Comparison of ENCODE assay signal across 7 cellular contexts in genomic region chr18:80034852-80035406, GRCh38. TPM values are rescaled to one million over a fixed set of nuclear protein-coding genes. Genes with fewer than 3 reads are reported as not detected.
DNase-seq lines count a peak whose midpoint lies in the region; TF ChIP-seq lines count a peak whose summit lies in the region.

No MANE protein-coding gene starts in this region.

- peaks cover 5% of the 10 kb centered on the region; the same call in 1 of the 2 replicates for H3F3A ChIP-seq in SU-DHL-6 (ENCODE audit: insufficient read depth)

- H3K9me3 ChIP-seq in HAP-1 (no peaks in the 10 kb centered on the region), SU-DHL-6 (ENCODE audit: insufficient read depth, low read length) (no peaks in the 10 kb centered on the region)

- no peaks in the 10 kb centered on the region for H3K27me3 ChIP-seq in HAP-1 (ENCODE audit: low read depth)
- H3K27me3 ChIP-seq in SU-DHL-6 (ENCODE audit: low read length), result no peaks in the 10 kb centered on the region

- peak overlapping the region; percentile 85 for H2AFZ ChIP-seq in SU-DHL-6 (ENCODE audit: low read depth, low read length, severe bottlenecking)

- peaks cover 6% of the 10 kb centered on the region for H3K4me1 ChIP-seq in HAP-1

- no peak for TF ChIP-seq CTCF in SU-DHL-6 (IDR thresholded peaks at IDR 0.05; ENCODE audit: insufficient read depth, low read length, poor library complexity, severe bottlenecking)
- no peak for TF ChIP-seq CTCF in fibroblast of villous mesenchyme (IDR thresholded peaks at IDR 0.05; ENCODE audit: insufficient read depth, low read depth, low read length)

- H3K9ac ChIP-seq in SU-DHL-6 (ENCODE audit: low read length), result peak overlapping the region; percentile 84

- H3K79me2 ChIP-seq in SU-DHL-6 (ENCODE audit: insufficient read depth, low read length), result peaks cover 30% of the 10 kb centered on the region

- H3K4me3 ChIP-seq in HAP-1, result peak overlapping the region; percentile 88
- H3K4me3 ChIP-seq in SU-DHL-6 (ENCODE audit: insufficient read depth, low read length, poor library complexity, severe bottlenecking), result peak overlapping the region; percentile 98
- H3K4me3 ChIP-seq in fibroblast of villous mesenchyme (ENCODE audit: low read depth, low read length), result peak overlapping the region; percentile 82
- peak overlapping the region; percentile 93 for H3K4me3 ChIP-seq in skeletal muscle cell (ENCODE audit: low read depth, low read length)

- H3K27ac ChIP-seq in SU-DHL-6 (ENCODE audit: low read depth, low read length), result peak overlapping the region; percentile 66

- no peaks in the 10 kb centered on the region for H4K20me1 ChIP-seq in SU-DHL-6 (ENCODE audit: low read depth, low read length)

- peaks cover 11% of the 10 kb centered on the region for H3K36me3 ChIP-seq in HAP-1 (replicated peaks)
- no peaks in the 10 kb centered on the region for H3K36me3 ChIP-seq in SU-DHL-6 (ENCODE audit: low read length)

- H3K9me2 ChIP-seq in SU-DHL-6 (replicated peaks; ENCODE audit: insufficient read depth, low read length), result no peaks in the 10 kb centered on the region

- peak overlapping the region; percentile 75 for H3K4me2 ChIP-seq in SU-DHL-6 (ENCODE audit: low read depth, low read length, poor library complexity, severe bottlenecking)

- peak in 1 of 2 experiments; percentile 6 for DNase-seq in HAP-1 (ENCODE audit: low spot score in 2 of 2)
- DNase-seq in fibroblast of villous mesenchyme (ENCODE audit: low read depth), result no peak
- DNase-seq in skeletal muscle cell (ENCODE audit: low read depth), result no peak
- no peak for DNase-seq in stimulated activated CD4-positive, alpha-beta T cell treated with anti-CD3 and anti-CD28 coated beads, Interleukin-4, amount 100 ng/mL, for 24 hours
- DNase-seq in effector CD4-positive, alpha-beta T cell, result no peak
- no peak for DNase-seq in cerebellar nuclear complex (lab: John Stamatoyannopoulos, UW)

- in situ Hi-C loops in HAP-1 (cut with MboI; ENCODE audit: low sequenced_read_pairs), result no loop called here

RNA-seq across cellular contexts. Expression of gene RBFA, which starts 0.7 kb away (rescaled TPM):
- 22.5 and 27.4 TPM in 2 replicates for total RNA-seq in fibroblast of villous mesenchyme

RNA-seq across cellular contexts. Expression of gene TXNL4A, which starts 46.6 kb away (rescaled TPM):
- total RNA-seq in fibroblast of villous mesenchyme, result 46.6 and 59.9 TPM in 2 replicates
